Comparison of ENCODE assay signal across 10 cellular contexts in genomic region chr13:48220592-48221300, GRCh38. TPM values are rescaled to one million over a fixed set of nuclear protein-coding genes. Genes with fewer than 3 reads are reported as not detected.
DNase-seq lines count a peak whose midpoint lies in the region; ATAC-seq and TF ChIP-seq lines count a peak whose summit lies in the region.
"Had no signal": no experiment of that assay in that cellular context is flagged by ENCODE, and none has a peak within 500 bp of the region (broad histone marks: within the 10 kb centered on the region; RNA-seq: fewer than 3 reads in every experiment).

No MANE protein-coding gene starts in this region.

- intact Hi-C loops in activated naive CD4-positive, alpha-beta T cell treated with anti-CD3 and anti-CD28 coated beads for 36 hours (cut with micrococcal nuclease), result loop anchor here (1.0 to 5.0 kb wide), 7 partner anchors 10 to 672 kb away; no protein-coding TSS in a partner anchor
- intact Hi-C loops in activated T-helper 2 cell treated with anti-CD3 and anti-CD28 coated beads, Interferon-gamma antibody, Interleukin-2, Interleukin-4, amounts not matched to agents 10 μg/mL and 5 μg/mL and 100 μg/mL, durations not matched to agents 14 hours and 24 hours and 36 hours (cut with micrococcal nuclease), result loop anchor here (2.0 to 5.0 kb wide), 3 partner anchors 14 to 362 kb away; no protein-coding TSS in a partner anchor
- intact Hi-C loops in lower lobe of right lung (cut with DNase I) (no loop called here), transverse colon (cut with DNase I; ENCODE audit: low total_unique reads) (no loop called here)

- TF ChIP-seq POLR2A in transverse colon (IDR thresholded peaks at IDR 0.05), result no peak

- H3K36me3 Mint-ChIP-seq in activated naive CD4-positive, alpha-beta T cell treated with anti-CD3 and anti-CD28 coated beads for 36 hours (ENCODE audit: low read depth), result peaks cover 2% of the 10 kb centered on the region
- no peaks in the 10 kb centered on the region for H3K36me3 Mint-ChIP-seq in activated T-helper 2 cell treated with anti-CD3 and anti-CD28 coated beads, Interferon-gamma antibody, Interleukin-2, Interleukin-4, amounts not matched to agents 10 μg/mL and 5 μg/mL and 100 μg/mL, durations not matched to agents 14 hours and 24 hours and 36 hours (ENCODE audit: low read depth)

- no peak for TF ChIP-seq EP300 in transverse colon (IDR thresholded peaks at IDR 0.05; ENCODE audit: low read depth)

- H3K9me3 ChIP-seq in lower lobe of right lung (no peaks in the 10 kb centered on the region), transverse colon (no peaks in the 10 kb centered on the region)
- H3K9me3 ChIP-seq: BE2C had no signal

- H3K27ac ChIP-seq in lower lobe of right lung (peak overlapping the region; percentile 78), transverse colon (peak overlapping the region; percentile 71 to 82 (median 76))

- 67 to 68% methylated on average over 5 of the region's 5 CpGs for WGBS in transverse colon (ENCODE audit: low coverage in 1 of 2), 2 donors

- peaks cover 57% of the 10 kb centered on the region for H3K4me1 Mint-ChIP-seq in activated naive CD4-positive, alpha-beta T cell treated with anti-CD3 and anti-CD28 coated beads for 36 hours (ENCODE audit: low read depth)
- H3K4me1 Mint-ChIP-seq in activated T-helper 2 cell treated with anti-CD3 and anti-CD28 coated beads, Interferon-gamma antibody, Interleukin-2, Interleukin-4, amounts not matched to agents 10 μg/mL and 5 μg/mL and 100 μg/mL, durations not matched to agents 14 hours and 24 hours and 36 hours (ENCODE audit: low read depth), result peaks cover 35% of the 10 kb centered on the region

- H3K27me3 ChIP-seq in lower lobe of right lung (ENCODE audit: low read depth), result no peaks in the 10 kb centered on the region
- H3K27me3 ChIP-seq in transverse colon, result no peaks in the 10 kb centered on the region
- H3K27me3 ChIP-seq: BE2C had no signal

- H3K4me1 ChIP-seq in lower lobe of right lung (peaks cover 31% of the 10 kb centered on the region), transverse colon (peaks cover 0 to 29% (median 4%) of the 10 kb centered on the region in 4 donors)
- H3K4me1 ChIP-seq: BE2C had no signal

- H3K36me3 ChIP-seq in lower lobe of right lung (no peaks in the 10 kb centered on the region), transverse colon (no peaks in the 10 kb centered on the region)
- H3K36me3 ChIP-seq: BE2C had no signal

- H3K4me3 ChIP-seq in lower lobe of right lung (no peak overlapping the region), transverse colon (no peak overlapping the region)

- H3K4me3 Mint-ChIP-seq in activated naive CD4-positive, alpha-beta T cell treated with anti-CD3 and anti-CD28 coated beads for 36 hours, result peak overlapping the region; percentile 54
- peak overlapping the region; percentile 63 for H3K4me3 Mint-ChIP-seq in activated T-helper 2 cell treated with anti-CD3 and anti-CD28 coated beads, Interferon-gamma antibody, Interleukin-2, Interleukin-4, amounts not matched to agents 10 μg/mL and 5 μg/mL and 100 μg/mL, durations not matched to agents 14 hours and 24 hours and 36 hours (ENCODE audit: low read depth)

- in situ Hi-C loops in transverse colon (cut with MboI; ENCODE audit: low pct_ligation_motif_present in 1 of 4, low pct_unique_long_range_greater_than_20kb in 1 of 4, low sequenced_read_pairs in 3 of 4), result no loop called here

- H3K27me3 Mint-ChIP-seq in activated naive CD4-positive, alpha-beta T cell treated with anti-CD3 and anti-CD28 coated beads for 36 hours (ENCODE audit: low read depth), result no peaks in the 10 kb centered on the region
- peaks cover 38% of the 10 kb centered on the region for H3K27me3 Mint-ChIP-seq in activated T-helper 2 cell treated with anti-CD3 and anti-CD28 coated beads, Interferon-gamma antibody, Interleukin-2, Interleukin-4, amounts not matched to agents 10 μg/mL and 5 μg/mL and 100 μg/mL, durations not matched to agents 14 hours and 24 hours and 36 hours (ENCODE audit: low read depth)

- ATAC-seq in lower lobe of right lung (peak in 1 of 2 donors; percentile 22), HG03469 (IDR thresholded peaks at IDR 0.05; ENCODE audit: unreplicated experiment) (no peak), HG03095 (IDR thresholded peaks at IDR 0.05; ENCODE audit: unreplicated experiment) (no peak)
- ATAC-seq: Panc1 had no signal

- CTCF ChIA-PET in activated naive CD4-positive, alpha-beta T cell treated with anti-CD3 and anti-CD28 coated beads for 36 hours (lab: Charles Lee), result interaction anchor here (0.6 to 1.8 kb wide), 11 partner anchors 10 to 182 kb away, joined by 3 to 6 read pairs (median 4); partner anchors contain the start of gene ITM2B

- peak; percentile 51 for DNase-seq in activated naive CD4-positive, alpha-beta T cell treated with anti-CD3 and anti-CD28 coated beads for 36 hours
- no peak for DNase-seq in activated naive CD4-positive, alpha-beta T cell treated with Interleukin-2 at 50 U/mL for 16 hours
- no peak for DNase-seq in activated T-helper 2 cell treated with anti-CD3 and anti-CD28 coated beads, Interferon-gamma antibody, Interleukin-2, Interleukin-4, amounts not matched to agents 10 μg/mL and 5 μg/mL and 100 μg/mL, durations not matched to agents 14 hours and 24 hours and 36 hours (ENCODE audit: low spot score)
- no peak for DNase-seq in lower lobe of right lung
- DNase-seq in transverse colon, result no peak
- DNase-seq in amygdala (lab: John Stamatoyannopoulos, UW), result no peak
- DNase-seq: BE2C had no signal

- TF ChIP-seq CTCF in lower lobe of right lung (IDR thresholded peaks at IDR 0.05), result no peak
- TF ChIP-seq CTCF in transverse colon (IDR thresholded peaks at IDR 0.05), result no peak

- H3K9me3 Mint-ChIP-seq in activated naive CD4-positive, alpha-beta T cell treated with anti-CD3 and anti-CD28 coated beads for 36 hours, result peaks cover 4% of the 10 kb centered on the region
- peaks cover 14% of the 10 kb centered on the region for H3K9me3 Mint-ChIP-seq in activated T-helper 2 cell treated with anti-CD3 and anti-CD28 coated beads, Interferon-gamma antibody, Interleukin-2, Interleukin-4, amounts not matched to agents 10 μg/mL and 5 μg/mL and 100 μg/mL, durations not matched to agents 14 hours and 24 hours and 36 hours

- peak overlapping the region; percentile 47 for H3K27ac Mint-ChIP-seq in activated naive CD4-positive, alpha-beta T cell treated with anti-CD3 and anti-CD28 coated beads for 36 hours
- H3K27ac Mint-ChIP-seq in activated T-helper 2 cell treated with anti-CD3 and anti-CD28 coated beads, Interferon-gamma antibody, Interleukin-2, Interleukin-4, amounts not matched to agents 10 μg/mL and 5 μg/mL and 100 μg/mL, durations not matched to agents 14 hours and 24 hours and 36 hours, result peak overlapping the region; percentile 33

RNA-seq across cellular contexts. Expression of gene ITM2B, which starts 12.3 kb away (rescaled TPM):
- 100 to 1,000 TPM; 110 to 112 TPM for total RNA-seq in activated naive CD4-positive, alpha-beta T cell treated with anti-CD3 and anti-CD28 coated beads for 36 hours
- total RNA-seq in activated T-helper 2 cell treated with anti-CD3 and anti-CD28 coated beads, Interferon-gamma antibody, Interleukin-2, Interleukin-4, amounts not matched to agents 10 μg/mL and 5 μg/mL and 100 μg/mL, durations not matched to agents 14 hours and 24 hours and 36 hours, result 48.7 and 54.4 TPM in 2 replicates
- total RNA-seq in lower lobe of right lung (834 TPM), transverse colon (100 to 1,000 TPM; 117 to 352 (median 310) TPM)

Comparison
In these comparisons a context has a peak if more than half of its experiments do, and no peak if none do; other contexts are left out.
1. intact Hi-C loops: an anchor here in activated naive CD4-positive, alpha-beta T cell treated with anti-CD3 and anti-CD28 coated beads for 36 hours (1.0 to 5.0 kb wide) and activated T-helper 2 cell treated with anti-CD3 and anti-CD28 coated beads, Interferon-gamma antibody, Interleukin-2, Interleukin-4, amounts not matched to agents 10 μg/mL and 5 μg/mL and 100 μg/mL, durations not matched to agents 14 hours and 24 hours and 36 hours (2.0 to 5.0 kb wide); none called in lower lobe of right lung and transverse colon.